Comparison of ENCODE assay signal across 9 cellular contexts in the genomic region with DNA sequence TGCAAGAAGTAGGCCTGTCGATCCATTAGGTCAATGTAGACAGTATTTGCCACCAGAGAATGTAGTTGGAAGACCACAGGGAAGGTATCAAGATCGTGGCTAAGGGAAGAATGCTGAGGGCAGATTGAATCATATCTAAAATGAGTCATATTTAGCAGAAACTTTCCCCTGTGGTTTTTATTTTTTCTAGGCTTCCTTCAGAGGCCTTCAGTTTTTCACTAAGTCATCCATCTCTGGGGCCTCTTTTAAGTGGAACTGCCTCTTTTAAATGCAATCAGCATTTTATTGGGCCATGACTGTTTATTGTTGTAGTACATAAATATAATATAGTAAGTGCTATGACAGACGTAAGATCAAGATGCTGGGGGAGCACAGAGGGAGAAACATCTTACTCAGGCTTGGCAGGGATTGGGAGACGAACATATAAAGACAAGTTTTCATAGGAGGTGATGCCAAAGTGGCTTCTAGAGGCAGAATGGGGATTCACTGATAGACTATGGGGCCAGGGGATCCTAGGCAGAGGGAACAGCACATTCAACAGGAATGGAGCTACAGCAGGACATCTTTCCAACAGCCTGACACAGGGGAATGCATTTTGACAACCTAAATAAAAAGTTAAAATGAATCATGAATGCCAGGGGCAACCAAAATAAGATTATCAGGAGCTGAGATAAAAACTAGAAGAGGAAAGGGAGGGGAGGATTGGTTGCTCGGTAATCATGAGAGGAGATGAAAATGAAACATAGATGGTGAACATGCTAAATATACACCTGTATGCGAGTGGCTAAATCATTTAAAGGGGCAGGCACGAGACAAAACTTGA. TPM values are rescaled to one million over a fixed set of nuclear protein-coding genes. Genes with fewer than 3 reads are reported as not detected.
DNase-seq lines count a peak whose midpoint lies in the region; ATAC-seq, FAIRE-seq and TF ChIP-seq lines count a peak whose summit lies in the region.
"Had no signal": no experiment of that assay in that cellular context is flagged by ENCODE, and none has a peak within 500 bp of the region (broad histone marks: within the 10 kb centered on the region; RNA-seq: fewer than 3 reads in every experiment).

No MANE protein-coding gene starts in this region.

- H3K9me3 ChIP-seq in adrenal gland (replicated peaks in 1 of 3) = no peaks in the 10 kb centered on the region

- peak; percentile 82 for ATAC-seq in GM21447 (IDR thresholded peaks at IDR 0.05; ENCODE audit: unreplicated experiment)
- ATAC-seq in HG03097 (IDR thresholded peaks at IDR 0.05; ENCODE audit: low FRiP score, unreplicated experiment) = no peak

- no peaks in the 10 kb centered on the region for H3K36me3 ChIP-seq in adrenal gland (replicated peaks in 1 of 2)

- no peak for FAIRE-seq in HTR-8/SVneo (lab: Jason Lieb, UNC)
- FAIRE-seq: small intestine had no signal

- no peak for TF ChIP-seq CTCF in adrenal gland (IDR thresholded peaks at IDR 0.05)

- 73 to 77% (median 75%) methylated on average over 7 of the region's 7 CpGs for WGBS in adrenal gland, 4 donors

- no peaks in the 10 kb centered on the region for H3K4me1 ChIP-seq in adrenal gland (replicated peaks in 1 of 2)

- H3K27me3 ChIP-seq in adrenal gland = no peaks in the 10 kb centered on the region

- DNase-seq in AG20443 (ENCODE audit: low spot score) (peak; percentile 81), HTR-8/SVneo (ENCODE audit: insufficient read length, low spot score) (peak; percentile 39), dedifferentiated amniotic fluid mesenchymal stem cell (ENCODE audit: extremely low spot score) (peak; percentile 74), islet precursor cell (no peak), adrenal gland (no peak), DMS114 treated with DMSO at 0.1 percent for 48 hours (lab: John Stamatoyannopoulos, UW; ENCODE audit: unreplicated experiment) (no peak)
- DNase-seq: small intestine had no signal

- H3K4me3 ChIP-seq in adrenal gland = no peak overlapping the region

- TF ChIP-seq POLR2A in adrenal gland (IDR thresholded peaks at IDR 0.05) = no peak

- H3K27ac ChIP-seq in adrenal gland = no peak overlapping the region

- intact Hi-C loops in adrenal gland (cut with DNase I) = no loop called here

RNA-seq across cellular contexts. Expression of a gene that starts 20.1 kb away (rescaled TPM):
- not detected for total RNA-seq in adrenal gland
- polyA plus RNA-seq in adrenal gland = not detected
- polyA plus RNA-seq: small intestine had no signal

Comparison
In these comparisons a context has a peak if more than half of its experiments do, and no peak if none do; other contexts are left out.
1. DNase-seq: peak in AG20443 (single experiment), HTR-8/SVneo (single experiment) and dedifferentiated amniotic fluid mesenchymal stem cell (single experiment); none in islet precursor cell (single experiment), adrenal gland (0 of 7) and DMS114 treated with DMSO at 0.1 percent for 48 hours (single experiment).